In genomic region chr15:58504674-58505234, GRCh38 we compare ENCODE assay signal across 14 cellular contexts.
"Had no signal": no experiment of that assay in that cellular context is flagged by ENCODE, and none has a peak within 500 bp of the region (broad histone marks: within the 10 kb centered on the region; RNA-seq: fewer than 3 reads in every experiment).

No MANE protein-coding gene starts in this region.

- FAIRE-seq: frontal cortex, keratinocyte had no signal

- H3K27me3 ChIP-seq: colonic mucosa, suprapubic skin, upper lobe of right lung had no signal

- H3K9ac ChIP-seq: parathyroid adenoma, SK-N-SH had no signal

- ATAC-seq: activated T-cell treated with anti-CD3 and anti-CD28 coated beads, Interleukin-2, amount 50 U/mL, for 4 hours; upper lobe of right lung had no signal

- H3K4me2 ChIP-seq: SK-N-SH had no signal

- H3K36me3 ChIP-seq: colonic mucosa, suprapubic skin, upper lobe of right lung had no signal

- H3K9me3 ChIP-seq: colonic mucosa, SK-N-SH, suprapubic skin, upper lobe of right lung had no signal

- H3K4me1 ChIP-seq: colonic mucosa, parathyroid adenoma, upper lobe of right lung had no signal

- H3K27ac ChIP-seq: colonic mucosa, parathyroid adenoma, suprapubic skin, upper lobe of right lung had no signal

- H2AFZ ChIP-seq: parathyroid adenoma had no signal

- H3K4me3 ChIP-seq: colonic mucosa, suprapubic skin, upper lobe of right lung had no signal

- H3K79me2 ChIP-seq: parathyroid adenoma had no signal

- DNase-seq: activated CD4-positive, CD25-positive, alpha-beta regulatory T cell; activated T-cell treated with anti-CD3 and anti-CD28 coated beads, Interleukin-2, amount 50 U/mL, for 4 hours; caudate nucleus; colonic mucosa; naive B cell; retina; SK-N-SH; stimulated activated CD4-positive, alpha-beta T cell treated with anti-CD3 and anti-CD28 coated beads, Interleukin-2, amount 100 ng/mL, for 24 hours; stimulated activated naive CD4-positive, alpha-beta T cell; upper lobe of right lung had no signal
